In the genomic region with DNA sequence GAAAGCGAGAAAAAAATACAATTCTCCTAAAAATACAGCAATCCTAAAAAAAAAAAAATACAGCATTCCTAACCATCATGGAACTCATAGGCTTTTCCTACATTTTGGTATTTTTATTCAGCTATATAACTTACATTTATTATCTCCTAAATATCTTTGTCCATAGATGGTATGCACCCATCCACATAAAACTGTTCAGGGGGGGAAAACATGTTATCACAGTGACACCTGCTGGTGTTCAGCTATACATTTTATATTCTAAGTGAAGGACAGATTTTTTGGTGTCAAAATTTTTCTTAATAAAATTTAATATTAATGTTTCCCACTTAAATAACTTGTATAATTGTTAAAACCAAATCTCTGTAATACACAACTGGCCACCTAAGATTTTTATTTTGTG, we compare ENCODE assay signal across 8 cellular contexts. TPM values are rescaled to one million over a fixed set of nuclear protein-coding genes. Genes with fewer than 3 reads are reported as not detected.
A peak's percentile ranks its signal among the peaks of the same experiment; 100 is the strongest.
DNase-seq lines count a peak whose midpoint lies in the region; ATAC-seq, FAIRE-seq and TF ChIP-seq lines count a peak whose summit lies in the region.
"Had no signal": no experiment of that assay in that cellular context is flagged by ENCODE, and none has a peak within 500 bp of the region (broad histone marks: within the 10 kb centered on the region; RNA-seq: fewer than 3 reads in every experiment).

No MANE protein-coding gene starts in this region.

- no TSS peak for BruUV-seq in K562 (replicated peaks; lab: Mats Ljungman, UMichigan)

- no peak for FAIRE-seq in K562 (lab: Jason Lieb, UNC)

- peak; percentile 77; the same call in 2 of the 3 replicates for ATAC-seq in K562
- peak; percentile 52 to 65 (median 58) for ATAC-seq in right lobe of liver
- ATAC-seq in HG02840 (IDR thresholded peaks at IDR 0.05; ENCODE audit: low FRiP score, unreplicated experiment): no peak
- no peak for ATAC-seq in GM18517 (IDR thresholded peaks at IDR 0.05; ENCODE audit: unreplicated experiment)

- peak; percentile 82 to 88 for TF ChIP-seq RAD21 in K562 (CRISPR knock-in tag; conservative IDR thresholded peaks at IDR 0.05 in 1 of 2, IDR thresholded peaks at IDR 0.05 in 1 of 2)

- H3K79me2 ChIP-seq in MM.1S (ENCODE audit: low read length): no peaks in the 10 kb centered on the region
- H3K79me2 ChIP-seq in K562 (ENCODE audit: control insufficient read depth, insufficient read depth, low read length): no peaks in the 10 kb centered on the region

- POLR2A ChIA-PET in K562 (lab: Yijun Ruan, JAX): interaction anchor here (0.5 to 1.0 kb wide), 4 partner anchors 11 to 1662 kb away, joined by 3 to 5 read pairs (median 4); no protein-coding TSS in a partner anchor

- 100% methylated on average over 1 of the region's 1 CpG for WGBS in K562 (ENCODE audit: insufficient coverage, low coverage, missing lambda C conversion rate)
- 94% methylated on average over 1 of the region's 1 CpG for WGBS in right lobe of liver (ENCODE audit: insufficient coverage, low coverage, low lambda C conversion rate, missing lambda C conversion rate)

- TF ChIP-seq CTCF in MM.1S (IDR thresholded peaks at IDR 0.05; ENCODE audit: low read length) (peak; percentile 46), K562 (IDR thresholded peaks at IDR 0.05 in 2 of 3, conservative IDR thresholded peaks at IDR 0.05 in 1 of 3; ENCODE audit: insufficient read depth in 2 of 3, low read depth in 1 of 3, low read length in 3 of 3) (peak; percentile 38 to 75 (median 43); a peak in 3 of 6 replicates), right lobe of liver (IDR thresholded peaks at IDR 0.05) (peak; percentile 47 to 53 (median 50))

- DNase-seq in GM04504 (ENCODE audit: low read depth) (peak; percentile 21), MM.1S (peak; percentile 55), K562 (ENCODE audit: extremely low read depth in 1 of 4, low spot score in 3 of 4) (peak; percentile 25 to 55 (median 41)), right lobe of liver (no peak), mesenteric fat pad (ENCODE audit: low spot score) (no peak)

- no peaks in the 10 kb centered on the region for H3K9me2 ChIP-seq in MM.1S (replicated peaks; ENCODE audit: insufficient read depth, low read length)

- H3K4me2 ChIP-seq in MM.1S (ENCODE audit: low read depth, low read length): no peak overlapping the region
- no peak overlapping the region for H3K4me2 ChIP-seq in K562 (ENCODE audit: insufficient read depth, low read length)

- H3K9me1 ChIP-seq in K562 (ENCODE audit: control insufficient read depth, insufficient read depth, low read length): no peaks in the 10 kb centered on the region

- H3K27me3 ChIP-seq in MM.1S (replicated peaks; ENCODE audit: insufficient read depth, low read length) (no peaks in the 10 kb centered on the region), K562 (ENCODE audit: control insufficient read depth in 2 of 2, insufficient read depth in 2 of 2, low read length in 2 of 2) (no peaks in the 10 kb centered on the region), right lobe of liver (no peaks in the 10 kb centered on the region)
- H3K27me3 ChIP-seq: neutrophil had no signal

- intact Hi-C loops in K562 (cut with micrococcal nuclease) (no loop called here), right lobe of liver (cut with DNase I) (no loop called here)

- H2AFZ ChIP-seq in MM.1S (ENCODE audit: low read length) (no peak overlapping the region), K562 (ENCODE audit: low read depth, low read length) (no peak overlapping the region)

- H4K20me1 ChIP-seq in MM.1S (ENCODE audit: insufficient read depth, low read length) (no peaks in the 10 kb centered on the region), K562 (replicated peaks; ENCODE audit: control insufficient read depth, insufficient read depth, low read length) (no peaks in the 10 kb centered on the region)

- H3K9me3 ChIP-seq in MM.1S (replicated peaks; ENCODE audit: insufficient read depth, low read length) (no peaks in the 10 kb centered on the region), K562 (replicated peaks; ENCODE audit: control insufficient read depth, insufficient read depth, low read depth, low read length) (no peaks in the 10 kb centered on the region), right lobe of liver (no peaks in the 10 kb centered on the region)
- H3K9me3 ChIP-seq: neutrophil had no signal

- H3K27ac ChIP-seq in MM.1S (ENCODE audit: low read length) (no peak overlapping the region), K562 (ENCODE audit: extremely low read depth, low read depth, low read length) (no peak overlapping the region), right lobe of liver (no peak overlapping the region)
- H3K27ac ChIP-seq: neutrophil had no signal

- no peak overlapping the region for H3K4me3 ChIP-seq in MM.1S (ENCODE audit: low read length)
- H3K4me3 ChIP-seq in K562: no peak overlapping the region
- H3K4me3 ChIP-seq in right lobe of liver: no peak overlapping the region

- H3F3A ChIP-seq in MM.1S (ENCODE audit: insufficient read depth, low read length): no peaks in the 10 kb centered on the region

- TF ChIP-seq EP300 in K562 (IDR thresholded peaks at IDR 0.05; ENCODE audit: low read length): no peak

- in situ Hi-C loops in K562 (cut with MboI): no loop called here

- no peak for TF ChIP-seq POLR2A in K562 (conservative IDR thresholded peaks at IDR 0.05)
- no peak for TF ChIP-seq POLR2A in right lobe of liver (IDR thresholded peaks at IDR 0.05)

- no peaks in the 10 kb centered on the region for H3K4me1 ChIP-seq in MM.1S (ENCODE audit: low read length)
- peaks cover 0 to 2% of the 10 kb centered on the region in 2 experiments; a peak in 1 of 5 replicates for H3K4me1 ChIP-seq in K562 (replicated peaks in 1 of 2; ENCODE audit: control insufficient read depth in 2 of 2, insufficient read depth in 2 of 2, low read length in 2 of 2)
- no peaks in the 10 kb centered on the region for H3K4me1 ChIP-seq in right lobe of liver

- H3K36me3 ChIP-seq in MM.1S (replicated peaks; ENCODE audit: insufficient read depth, low read length) (no peaks in the 10 kb centered on the region), K562 (ENCODE audit: control insufficient read depth, insufficient read depth, low read length) (no peaks in the 10 kb centered on the region), right lobe of liver (no peaks in the 10 kb centered on the region)

- CTCF ChIA-PET in K562 (lab: Yijun Ruan, JAX; ENCODE audit: low intra/inter-chr PET ratio): interaction anchor here (0.8 to 2.8 kb wide), 3 partner anchors 107 to 336 kb away, joined by 4 to 15 read pairs (median 12); no protein-coding TSS in a partner anchor

- no peak overlapping the region for H3K9ac ChIP-seq in MM.1S (ENCODE audit: low read length)
- no peak overlapping the region for H3K9ac ChIP-seq in K562 (ENCODE audit: insufficient read depth in 1 of 2, low read depth in 2 of 2, low read length in 2 of 2)

TF ChIP-seq in K562, 482 proteins besides CTCF, POLR2A, EP300 and RAD21 (continues in another document):
- TF ChIP-seq, protein P1, sequence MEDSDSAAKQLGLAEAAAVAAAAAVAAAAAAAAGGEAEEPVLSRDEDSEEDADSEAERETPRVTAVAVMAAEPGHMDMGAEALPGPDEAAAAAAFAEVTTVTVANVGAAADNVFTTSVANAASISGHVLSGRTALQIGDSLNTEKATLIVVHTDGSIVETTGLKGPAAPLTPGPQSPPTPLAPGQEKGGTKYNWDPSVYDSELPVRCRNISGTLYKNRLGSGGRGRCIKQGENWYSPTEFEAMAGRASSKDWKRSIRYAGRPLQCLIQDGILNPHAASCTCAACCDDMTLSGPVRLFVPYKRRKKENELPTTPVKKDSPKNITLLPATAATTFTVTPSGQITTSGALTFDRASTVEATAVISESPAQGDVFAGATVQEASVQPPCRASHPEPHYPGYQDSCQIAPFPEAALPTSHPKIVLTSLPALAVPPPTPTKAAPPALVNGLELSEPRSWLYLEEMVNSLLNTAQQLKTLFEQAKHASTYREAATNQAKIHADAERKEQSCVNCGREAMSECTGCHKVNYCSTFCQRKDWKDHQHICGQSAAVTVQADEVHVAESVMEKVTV (CRISPR knock-in tag; IDR thresholded peaks at IDR 0.05): peak; percentile 79
- no peak for TF ChIP-seq NFATC3 (IDR thresholded peaks at IDR 0.05)
- no peak for TF ChIP-seq XRCC4 (IDR thresholded peaks at IDR 0.05; ENCODE audit: extremely low read depth, insufficient read depth, insufficient read length)
- peak; percentile 40; the same call in 1 of the 2 replicates for TF ChIP-seq POLR2H (tag; IDR thresholded peaks at IDR 0.05; ENCODE audit: low read depth)
- no peak for TF ChIP-seq SMAD3 (CRISPR knock-in tag; conservative IDR thresholded peaks at IDR 0.05)
- TF ChIP-seq, protein P2, sequence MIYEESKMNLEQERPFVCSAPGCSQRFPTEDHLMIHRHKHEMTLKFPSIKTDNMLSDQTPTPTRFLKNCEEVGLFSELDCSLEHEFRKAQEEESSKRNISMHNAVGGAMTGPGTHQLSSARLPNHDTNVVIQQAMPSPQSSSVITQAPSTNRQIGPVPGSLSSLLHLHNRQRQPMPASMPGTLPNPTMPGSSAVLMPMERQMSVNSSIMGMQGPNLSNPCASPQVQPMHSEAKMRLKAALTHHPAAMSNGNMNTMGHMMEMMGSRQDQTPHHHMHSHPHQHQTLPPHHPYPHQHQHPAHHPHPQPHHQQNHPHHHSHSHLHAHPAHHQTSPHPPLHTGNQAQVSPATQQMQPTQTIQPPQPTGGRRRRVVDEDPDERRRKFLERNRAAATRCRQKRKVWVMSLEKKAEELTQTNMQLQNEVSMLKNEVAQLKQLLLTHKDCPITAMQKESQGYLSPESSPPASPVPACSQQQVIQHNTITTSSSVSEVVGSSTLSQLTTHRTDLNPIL (CRISPR knock-in tag; IDR thresholded peaks at IDR 0.05): no peak

RNA-seq across cellular contexts. Expression of gene BLOC1S5, which starts 58.0 kb away (rescaled TPM):
- total RNA-seq in K562 (2011; cell fraction: chromatin; rRNA removed; ENCODE audit: low replicate concordance): 10.1 and 22.8 TPM in 2 replicates
- 5.3 and 5.5 TPM in 2 replicates for total RNA-seq in K562 (2011; cell fraction: nucleolus; rRNA removed)
- 13.9 and 19.7 TPM in 2 replicates for total RNA-seq in K562 (2011; cell fraction: nucleoplasm; rRNA removed)
- total RNA-seq in K562 (2014; rRNA removed) (23.6 and 24.3 TPM in 2 replicates), K562 (2014; rRNA removed; fragmentation: Illumina TruSeq; extraction: Trizol) (29.6 and 32.8 TPM in 2 replicates), K562 (2015; rRNA removed; fragmentation: Illumina TruSeq; extraction: Trizol) (28.6 and 32.6 TPM in 2 replicates), K562 (2021) (22.1 and 27.7 TPM in 2 replicates), right lobe of liver (10 to 100 TPM in 1 of 6 experiments, 1 to 10 TPM in 5; 4.4 to 10.7 (median 7.4) TPM), mesenteric fat pad (10.2 TPM)
- polyA plus RNA-seq in K562 (2011; rRNA removed) (19.9 and 27.9 TPM in 2 replicates), K562 (2014; fragmentation: Illumina TruSeq; extraction: Trizol) (32.4 and 41.0 TPM in 2 replicates), K562 (2014; fragmentation: Nextera tagmentation; extraction: Ambion mirVana) (10 to 100 TPM in 1 of 2 experiments, 1 to 10 TPM in 1; 8.5 to 13.1 TPM), K562 (2014; rRNA removed) (16.7 and 22.6 TPM in 2 replicates)
- polyA plus RNA-seq in K562 (2011; cell fraction: cytosol; rRNA removed): 5.5 and 7.7 TPM in 2 replicates
- polyA plus RNA-seq in K562 (2011; cell fraction: nucleus; rRNA removed): 2.7 and 3.7 TPM in 2 replicates
- 19.8 and 21.9 TPM in 2 replicates for polyA plus RNA-seq in K562 (2012)
- 35.4 and 37.7 TPM in 2 replicates for polyA minus RNA-seq in K562 (2011; rRNA and poly(A)+ RNA removed)
- polyA minus RNA-seq in K562 (2011; cell fraction: cytosol; rRNA and poly(A)+ RNA removed): 6.5 and 7.5 TPM in 2 replicates
- polyA minus RNA-seq in K562 (2011; cell fraction: nucleus; rRNA and poly(A)+ RNA removed): 6.3 and 8.9 TPM in 2 replicates

Comparison
In these comparisons a context has a peak if more than half of its experiments do, and no peak if none do; other contexts are left out.
1. DNase-seq: peak in GM04504 (single experiment), MM.1S (single experiment) and K562 (4 of 4); none in right lobe of liver (0 of 3) and mesenteric fat pad (single experiment).
2. ATAC-seq: peak in K562 (single experiment) and right lobe of liver (4 of 4); none in HG02840 (single experiment) and GM18517 (single experiment).
3. Peak in every context shown above with its lines, with median percentiles within 50 percentile points of each other: CTCF ChIP-seq.